ENCODE assay signal across 1 cellular context in the genomic region with DNA sequence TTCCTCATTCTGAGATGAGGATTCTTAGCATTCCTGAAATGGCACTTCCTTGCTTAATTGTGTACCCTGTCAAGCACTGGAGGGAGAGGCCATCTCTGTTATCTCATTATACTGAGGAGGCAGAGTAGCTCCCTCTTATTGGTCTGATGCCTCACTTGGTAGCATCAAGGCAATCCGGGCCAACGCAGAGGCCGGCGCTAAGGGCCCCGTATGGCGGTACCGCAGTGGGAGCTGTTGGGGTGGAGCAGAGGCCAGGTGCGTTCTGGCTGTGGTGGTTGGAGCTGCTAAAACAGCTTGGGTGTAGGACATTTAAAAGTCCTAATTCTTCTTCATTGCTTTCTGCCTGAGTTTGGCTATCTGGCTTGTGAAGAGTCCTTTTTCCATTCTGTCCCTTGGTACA.
DNase-seq lines count a peak whose midpoint lies in the region.

No MANE protein-coding gene starts in this region.

- peak; percentile 7 for DNase-seq in activated gamma-delta T cell (lab: John Stamatoyannopoulos, UW)
